In genomic region chr13:21212138-21212775, GRCh38 we compare ENCODE assay signal across 9 cellular contexts.
"Had no signal": no experiment of that assay in that cellular context is flagged by ENCODE, and none has a peak within 500 bp of the region (broad histone marks: within the 10 kb centered on the region; RNA-seq: fewer than 3 reads in every experiment).

No MANE protein-coding gene starts in this region.

- H3K27ac Mint-ChIP-seq: IgD-negative memory B cell had no signal

- H3K4me1 Mint-ChIP-seq: IgD-negative memory B cell had no signal

- H2AFZ ChIP-seq: GM23248 had no signal

- ATAC-seq: HCT116, HepG2 had no signal

- H3K27ac ChIP-seq: GM23248, HL-60 had no signal

- DNase-seq: GM23248, GOT3, H7, KBM-7 had no signal

- H3K36me3 ChIP-seq: HAP-1 had no signal

- FAIRE-seq: HepG2 had no signal

- H3K9ac ChIP-seq: GM23248 had no signal

- H3K4me3 Mint-ChIP-seq: IgD-negative memory B cell had no signal

- H3K4me3 ChIP-seq: GM23248, HAP-1 had no signal

- H3K4me1 ChIP-seq: HAP-1 had no signal
